11 cellular contexts compared by ENCODE assay signal in the genomic region with DNA sequence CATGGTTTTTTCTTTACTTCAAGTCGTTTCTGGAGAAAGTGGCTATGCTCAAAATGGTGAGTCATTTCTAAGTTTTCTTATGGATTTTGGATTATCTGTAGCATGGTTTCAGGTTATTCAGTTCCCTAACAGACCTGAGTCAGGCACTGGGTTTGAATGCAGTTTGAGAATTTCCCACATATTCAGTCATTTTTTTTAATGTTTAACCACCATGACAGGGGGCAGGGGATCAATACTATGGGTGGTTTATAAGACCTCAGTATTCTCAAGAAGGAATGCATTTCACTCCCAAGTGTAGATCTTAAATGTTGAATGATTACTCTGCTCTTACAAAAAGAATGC. TPM values are rescaled to one million over a fixed set of nuclear protein-coding genes. Genes with fewer than 3 reads are reported as not detected.
DNase-seq lines count a peak whose midpoint lies in the region; ATAC-seq and TF ChIP-seq lines count a peak whose summit lies in the region.
"Had no signal": no experiment of that assay in that cellular context is flagged by ENCODE, and none has a peak within 500 bp of the region (broad histone marks: within the 10 kb centered on the region; RNA-seq: fewer than 3 reads in every experiment).

No MANE protein-coding gene starts in this region.

- H3K27ac Mint-ChIP-seq in CD8-positive, alpha-beta memory T cell: peak overlapping the region; percentile 68 to 100 (median 98)
- H3K27ac Mint-ChIP-seq in naive thymus-derived CD8-positive, alpha-beta T cell: peak overlapping the region; percentile 95 to 100 (median 100)

- H3K4me1 Mint-ChIP-seq in CD8-positive, alpha-beta memory T cell: peaks cover 56 to 71% (median 59%) of the 10 kb centered on the region in 3 donors
- H3K4me1 Mint-ChIP-seq in naive thymus-derived CD8-positive, alpha-beta T cell: peaks cover 42 to 66% (median 59%) of the 10 kb centered on the region in 4 donors

- H3K27me3 ChIP-seq in CD8-positive, alpha-beta memory T cell (ENCODE audit: insufficient read depth, low read length, poor library complexity, severe bottlenecking): no peaks in the 10 kb centered on the region
- no peaks in the 10 kb centered on the region for H3K27me3 ChIP-seq in adrenal gland

- CTCF ChIA-PET in CD8-positive, alpha-beta memory T cell (lab: Charles Lee): interaction anchor here (1.4 to 12.0 kb wide), 7 partner anchors 24 to 78 kb away, joined by 4 to 165 read pairs (median 15); no protein-coding TSS in a partner anchor

- H3K27me3 Mint-ChIP-seq in CD8-positive, alpha-beta memory T cell: peaks cover 0 to 1% of the 10 kb centered on the region in 2 donors
- no peaks in the 10 kb centered on the region for H3K27me3 Mint-ChIP-seq in naive thymus-derived CD8-positive, alpha-beta T cell

- no peak for TF ChIP-seq POLR2A in adrenal gland (IDR thresholded peaks at IDR 0.05)

- peaks cover 0 to 6% (median 0%) of the 10 kb centered on the region in 5 donors for H3K9me3 Mint-ChIP-seq in CD8-positive, alpha-beta memory T cell
- no peaks in the 10 kb centered on the region for H3K9me3 Mint-ChIP-seq in naive thymus-derived CD8-positive, alpha-beta T cell

- peak; percentile 22 for ATAC-seq in HG02973 (IDR thresholded peaks at IDR 0.05; ENCODE audit: unreplicated experiment)
- ATAC-seq in naive thymus-derived CD8-positive, alpha-beta T cell: no peak

- H3K4me3 Mint-ChIP-seq in CD8-positive, alpha-beta memory T cell: peak overlapping the region; percentile 90 to 97 (median 93)
- peak overlapping the region; percentile 83 to 97 (median 94) for H3K4me3 Mint-ChIP-seq in naive thymus-derived CD8-positive, alpha-beta T cell

- peak overlapping the region; percentile 93 for H3K4me3 ChIP-seq in CD8-positive, alpha-beta memory T cell (ENCODE audit: low read length)
- no peak overlapping the region for H3K4me3 ChIP-seq in adrenal gland

- H3K36me3 Mint-ChIP-seq in CD8-positive, alpha-beta memory T cell: peaks cover 38 to 77% (median 49%) of the 10 kb centered on the region in 3 donors
- H3K36me3 Mint-ChIP-seq in naive thymus-derived CD8-positive, alpha-beta T cell: peaks cover 44 to 49% (median 49%) of the 10 kb centered on the region in 3 donors

- TF ChIP-seq CTCF in adrenal gland (IDR thresholded peaks at IDR 0.05): no peak

- peak overlapping the region; percentile 95 for H3K27ac ChIP-seq in CD8-positive, alpha-beta memory T cell (ENCODE audit: low read depth, low read length)
- peak overlapping the region in 3 of 5 donors; percentile 31 to 53 (median 35) for H3K27ac ChIP-seq in adrenal gland

- H3K36me3 ChIP-seq in CD8-positive, alpha-beta memory T cell (ENCODE audit: insufficient read depth, low read length): peaks cover 31% of the 10 kb centered on the region
- H3K36me3 ChIP-seq in adrenal gland (replicated peaks in 1 of 2): no peaks in the 10 kb centered on the region

- no peaks in the 10 kb centered on the region for H3K9me3 ChIP-seq in CD8-positive, alpha-beta memory T cell (ENCODE audit: low read length)
- H3K9me3 ChIP-seq in adrenal gland (replicated peaks in 1 of 3): no peaks in the 10 kb centered on the region

- peaks cover 55% of the 10 kb centered on the region for H3K4me1 ChIP-seq in CD8-positive, alpha-beta memory T cell (ENCODE audit: insufficient read depth, low read length)
- H3K4me1 ChIP-seq in adrenal gland (replicated peaks in 1 of 2): peaks cover 39 to 42% of the 10 kb centered on the region in 2 donors

- POLR2A ChIA-PET in CD8-positive, alpha-beta memory T cell (lab: Charles Lee): interaction anchor here (0.7 to 7.0 kb wide), 9 partner anchors 10 to 46 kb away, joined by 3 to 125 read pairs (median 6); no protein-coding TSS in a partner anchor
- POLR2A ChIA-PET in naive thymus-derived CD8-positive, alpha-beta T cell (lab: Charles Lee): interaction anchor here (0.8 to 17.7 kb wide), 15 partner anchors 15 to 1019 kb away, joined by 3 to 989 read pairs (median 9); a partner anchor contains a TSS

- WGBS in adrenal gland, 4 donors: 15 to 34% (median 24%) methylated on average over 1 of the region's 1 CpG

- intact Hi-C loops in adrenal gland (cut with DNase I): no loop called here

- DNase-seq in CD8-positive, alpha-beta memory T cell: no peak
- no peak for DNase-seq in adrenal gland
- DNase-seq in naive thymus-derived CD8-positive, alpha-beta T cell: no peak
- DNase-seq in NCI-H345 (lab: John Stamatoyannopoulos, UW): no peak
- DNase-seq in NOMO-1 treated with DMSO at 0.1 percent for 48 hours (lab: John Stamatoyannopoulos, UW; ENCODE audit: unreplicated experiment): no peak
- no peak for DNase-seq in NCI-H748 (lab: John Stamatoyannopoulos, UW; ENCODE audit: unreplicated experiment)
- no peak for DNase-seq in NAMALWA (ENCODE audit: low spot score)
- DNase-seq: midbrain; NCI-H1930; stimulated activated CD4-positive, alpha-beta T cell treated with anti-CD3 and anti-CD28 coated beads, Interleukin-4, amount 100 ng/mL, for 4 hours had no signal

RNA-seq across cellular contexts. Expression of a gene that starts 0.3 kb away (rescaled TPM):
- total RNA-seq in CD8-positive, alpha-beta memory T cell: 100 to 1,000 TPM; 272 to 289 TPM
- 761 TPM for polyA plus RNA-seq in CD8-positive, alpha-beta memory T cell
- 10 to 100 TPM in 4 of 8 donors, 1 to 10 TPM in 4; 4.7 to 14.7 (median 9.2) TPM for total RNA-seq in adrenal gland
- 10 to 100 TPM in 1 of 3 donors, 1 to 10 TPM in 2; 1.2 to 14.2 (median 1.8) TPM for polyA plus RNA-seq in adrenal gland
- 1,000 to 10,000 TPM; 1,319 to 1,437 TPM for total RNA-seq in naive thymus-derived CD8-positive, alpha-beta T cell
- 100 to 1,000 TPM; 569 to 668 (median 661) TPM for polyA plus RNA-seq in naive thymus-derived CD8-positive, alpha-beta T cell

Comparison
In these comparisons a context has a peak if more than half of its experiments do, and no peak if none do; other contexts are left out.
1. RNA of a gene that starts 0.3 kb away (total RNA-seq): 1,319 to 1,437 TPM in naive thymus-derived CD8-positive, alpha-beta T cell and 272 to 289 TPM in CD8-positive, alpha-beta memory T cell; 4.7 to 14.7 TPM in adrenal gland; every median in the first group is over 10 times any median in the second.